In genomic region chr3:45665101-45665572, GRCh38 we compare ENCODE assay signal across 8 cellular contexts. TPM values are rescaled to one million over a fixed set of nuclear protein-coding genes. Genes with fewer than 3 reads are reported as not detected.
DNase-seq lines count a peak whose midpoint lies in the region; ATAC-seq, FAIRE-seq and TF ChIP-seq lines count a peak whose summit lies in the region.

No MANE protein-coding gene starts in this region.

- no peaks in the 10 kb centered on the region for H4K20me1 ChIP-seq in mammary epithelial cell (ENCODE audit: insufficient read depth, low read length)
- H4K20me1 ChIP-seq in HepG2 (ENCODE audit: insufficient read depth, low read length): no peaks in the 10 kb centered on the region; the same call in 1 of the 2 replicates

- DNase-seq in Daoy (ENCODE audit: low read depth): peak; percentile 46
- peak; percentile 52 for DNase-seq in LoVo (ENCODE audit: low spot score)
- DNase-seq in T-helper 2 cell: peak in 3 of 5 experiments; percentile 52 to 83 (median 56)
- peak; percentile 61 for DNase-seq in mammary epithelial cell
- peak; percentile 71 for DNase-seq in HepG2 (ENCODE audit: low spot score)
- peak; percentile 59 to 68 for DNase-seq in stimulated activated naive CD8-positive, alpha-beta T cell treated with anti-CD3 and anti-CD28 coated beads, Interleukin-15, amount 100 ng/mL, for 72 hours

- no peak for TF ChIP-seq POLR2A in HepG2 (IDR thresholded peaks at IDR 0.05; ENCODE audit: insufficient read depth in 1 of 2, low read depth in 2 of 2, low read length in 2 of 2)

- peak overlapping the region; percentile 69 for H2AFZ ChIP-seq in mammary epithelial cell (ENCODE audit: low read depth, low read length)
- H2AFZ ChIP-seq in HepG2 (ENCODE audit: low read length): no peak overlapping the region

- POLR2A ChIA-PET in HepG2 (lab: Yijun Ruan, JAX): no interaction called here

- dilution Hi-C loops in mammary epithelial cell (cut with HindIII; ENCODE audit: low sequenced_read_pairs): no loop called here

- peak overlapping the region; percentile 48 to 82 for H3K27ac Mint-ChIP-seq in stimulated activated naive CD8-positive, alpha-beta T cell treated with anti-CD3 and anti-CD28 coated beads, Interleukin-15, amount 100 ng/mL, for 72 hours

- BruUV-seq in mammary epithelial cell (replicated peaks; lab: Mats Ljungman, UMichigan) (no TSS peak), HepG2 (replicated peaks; lab: Mats Ljungman, UMichigan) (no TSS peak)

- H3K27me3 Mint-ChIP-seq in stimulated activated naive CD8-positive, alpha-beta T cell treated with anti-CD3 and anti-CD28 coated beads, Interleukin-15, amount 100 ng/mL, for 72 hours: no peaks in the 10 kb centered on the region

- in situ Hi-C loops in mammary epithelial cell (cut with MboI; ENCODE audit: low sequenced_read_pairs in 2 of 2) (loop anchor here (10.0 to 25.0 kb wide), 4 partner anchors 428 to 630 kb away; partner anchors contain the start of genes CLEC3B (in 1 of the 2) and TMEM158 (in 1 of the 2)), HepG2 (cut with HindIII; ENCODE audit: extremely low pct_ligation_motif_present, low pct_unique_long_range_greater_than_20kb) (loop anchor here (10.0 kb wide), 1 partner anchor 440 kb away; the partner anchor contains the start of gene TMEM158)

- H3K9ac ChIP-seq in mammary epithelial cell (ENCODE audit: insufficient read depth, low read length) (no peak overlapping the region), HepG2 (ENCODE audit: insufficient read depth, low read depth, low read length) (no peak overlapping the region)

- H3K9me3 ChIP-seq in mammary epithelial cell (replicated peaks; ENCODE audit: insufficient read depth, low read length) (no peaks in the 10 kb centered on the region), HepG2 (ENCODE audit: low read length) (no peaks in the 10 kb centered on the region)

- FAIRE-seq in HepG2 (lab: Jason Lieb, UNC): peak; percentile 69

- H3K4me2 ChIP-seq in mammary epithelial cell (ENCODE audit: insufficient read depth, low read depth, low read length) (peak overlapping the region; percentile 78), HepG2 (ENCODE audit: low read depth, low read length) (no peak overlapping the region)

- 0 out of 2 replicates have a peak, but pooled peaks have one; percentile 32 for TF ChIP-seq RAD21 in HepG2 (CRISPR knock-in tag; IDR thresholded peaks at IDR 0.05)

- CTCF ChIA-PET in mammary epithelial cell (lab: Charles Lee; ENCODE audit: low non-redundant PET) (interaction anchor here (0.6 kb wide), 1 partner anchor 422 kb away, joined by 4 read pairs; no protein-coding TSS in a partner anchor), HepG2 (lab: Yijun Ruan, JAX; ENCODE audit: low intra/inter-chr PET ratio, low total read pairs) (interaction anchor here (0.6 to 1.8 kb wide), 5 partner anchors 8 to 441 kb away, joined by 3 to 13 read pairs (median 3); partner anchors contain the start of gene SACM1L)

- H3K4me3 ChIP-seq in mammary epithelial cell (replicated peaks in 1 of 3; ENCODE audit: insufficient read depth in 1 of 3, low read depth in 2 of 3, low read length in 3 of 3) (peak overlapping the region in 2 of 3 experiments; percentile 36 to 38), HepG2 (replicated peaks in 1 of 3; ENCODE audit: insufficient read depth in 1 of 3, low read depth in 2 of 3, low read length in 3 of 3) (no peak overlapping the region)

- ATAC-seq in HepG2: peak; percentile 78
- ATAC-seq in stimulated activated naive CD8-positive, alpha-beta T cell treated with anti-CD3 and anti-CD28 coated beads, Interleukin-15, amount 100 ng/mL, for 72 hours: peak; percentile 35
- no peak for ATAC-seq in GM19395 (IDR thresholded peaks at IDR 0.05; ENCODE audit: unreplicated experiment)
- no peak for ATAC-seq in activated CD4-positive, CD25-positive, alpha-beta regulatory T cell treated with anti-CD3 and anti-CD28 coated beads, Interleukin-2, amount 50 U/mL, for 24 hours

- no peak for TF ChIP-seq EP300 in HepG2 (IDR thresholded peaks at IDR 0.05; ENCODE audit: low read depth in 2 of 2, low read length in 2 of 2)
- TF ChIP-seq EP300 in HepG2 (CRISPR knock-in tag; IDR thresholded peaks at IDR 0.05; ENCODE audit: borderline replicate concordance): no peak

- H3K27ac ChIP-seq in mammary epithelial cell (ENCODE audit: insufficient read depth, low read depth, low read length): no peak overlapping the region
- H3K27ac ChIP-seq in HepG2 (ENCODE audit: extremely low read length, insufficient read depth, low read length): no peak overlapping the region

- WGBS in mammary epithelial cell (ENCODE audit: low coverage, missing lambda C conversion rate): 53% methylated on average over 9 of the region's 9 CpGs
- WGBS in HepG2 (ENCODE audit: low lambda C conversion rate): 89% methylated on average over 9 of the region's 9 CpGs

- H3K36me3 ChIP-seq in mammary epithelial cell (ENCODE audit: insufficient read depth, low read length): no peaks in the 10 kb centered on the region
- H3K36me3 ChIP-seq in HepG2 (replicated peaks in 1 of 2; ENCODE audit: control insufficient read depth in 1 of 2, insufficient read depth in 2 of 2, low read length in 2 of 2): peaks cover 12 to 39% of the 10 kb centered on the region in 2 experiments

- H3K4me1 ChIP-seq in mammary epithelial cell (ENCODE audit: insufficient read depth, low read length) (peaks cover 37% of the 10 kb centered on the region), HepG2 (ENCODE audit: insufficient read depth, low read length) (peaks cover 20% of the 10 kb centered on the region)

- H3K9me3 Mint-ChIP-seq in stimulated activated naive CD8-positive, alpha-beta T cell treated with anti-CD3 and anti-CD28 coated beads, Interleukin-15, amount 100 ng/mL, for 72 hours: no peaks in the 10 kb centered on the region

- H3K79me2 ChIP-seq in mammary epithelial cell (ENCODE audit: insufficient read depth, low read length) (peaks cover 18% of the 10 kb centered on the region), HepG2 (ENCODE audit: insufficient read depth, low read length) (no peaks in the 10 kb centered on the region)

- H3K4me1 Mint-ChIP-seq in stimulated activated naive CD8-positive, alpha-beta T cell treated with anti-CD3 and anti-CD28 coated beads, Interleukin-15, amount 100 ng/mL, for 72 hours: peaks cover 55% of the 10 kb centered on the region

- no peaks in the 10 kb centered on the region for H3K27me3 ChIP-seq in mammary epithelial cell (ENCODE audit: insufficient read depth, low read length)
- H3K27me3 ChIP-seq in HepG2 (ENCODE audit: control insufficient read depth in 1 of 2, insufficient read depth in 2 of 2, low read length in 2 of 2): no peaks in the 10 kb centered on the region

- peak; percentile 76 to 82 for TF ChIP-seq CTCF in mammary epithelial cell (conservative IDR thresholded peaks at IDR 0.05 in 1 of 2, IDR thresholded peaks at IDR 0.05 in 1 of 2; ENCODE audit: extremely low read depth in 1 of 2, insufficient read depth in 1 of 2, low read depth in 1 of 2, low read length in 2 of 2)
- peak; percentile 69 for TF ChIP-seq CTCF in HepG2 (CRISPR knock-in tag; IDR thresholded peaks at IDR 0.05)

- peak overlapping the region; percentile 82 to 85 for H3K4me3 Mint-ChIP-seq in stimulated activated naive CD8-positive, alpha-beta T cell treated with anti-CD3 and anti-CD28 coated beads, Interleukin-15, amount 100 ng/mL, for 72 hours

- intact Hi-C loops in mammary epithelial cell (cut with micrococcal nuclease): loop anchor here (5.0 kb wide), 2 partner anchors 167 to 412 kb away; no protein-coding TSS in a partner anchor
- intact Hi-C loops in HepG2 (cut with micrococcal nuclease; ENCODE audit: unreplicated experiment): loop anchor here (2.0 kb wide), 1 partner anchor 154 kb away; no protein-coding TSS in a partner anchor

TF ChIP-seq in HepG2, 621 proteins besides CTCF, POLR2A, EP300 and RAD21 (continues in another document):
- TF ChIP-seq ZNF264 (CRISPR knock-in tag; IDR thresholded peaks at IDR 0.05): no peak

RNA-seq across cellular contexts. Expression of gene SACM1L, which starts 24.1 kb away (rescaled TPM):
- 15.3 and 15.7 TPM in 2 replicates for total RNA-seq in Daoy (2014; rRNA removed; shearing (Covaris generic))
- total RNA-seq in mammary epithelial cell: 10 to 100 TPM; 27.8 to 39.3 TPM
- polyA plus RNA-seq in mammary epithelial cell: 11.5 TPM
- 50.4 TPM for polyA minus RNA-seq in mammary epithelial cell
- 27.8 and 37.4 TPM in 2 replicates for total RNA-seq in HepG2 (2016; rRNA removed; fragmentation: Illumina TruSeq; extraction: Trizol)
- total RNA-seq in HepG2 (2016; cell fraction: cytosol; rRNA removed; fragmentation: Illumina TruSeq; extraction: Trizol; ENCODE audit: low read depth): 4.8 and 5.9 TPM in 2 replicates
- 27.1 and 39.1 TPM in 2 replicates for total RNA-seq in HepG2 (2016; cell fraction: insoluble cytoplasmic fraction; rRNA removed; fragmentation: Illumina TruSeq; extraction: Trizol)
- total RNA-seq in HepG2 (2016; cell fraction: membrane; rRNA removed; fragmentation: Illumina TruSeq; extraction: Trizol): 9.6 and 11.6 TPM in 2 replicates
- total RNA-seq in HepG2 (2016; cell fraction: nucleus; rRNA removed; fragmentation: Illumina TruSeq; extraction: Trizol): 42.5 and 44.3 TPM in 2 replicates
- polyA plus RNA-seq in HepG2 (2011; rRNA removed): 12.0 and 15.1 TPM in 2 replicates
- polyA plus RNA-seq in HepG2 (2011; cell fraction: cytosol; rRNA removed): 3.8 and 6.6 TPM in 2 replicates
- 12.4 and 14.3 TPM in 2 replicates for polyA plus RNA-seq in HepG2 (2011; cell fraction: nucleus; rRNA removed)
- polyA plus RNA-seq in HepG2 (2012): 16.5 and 20.6 TPM in 2 replicates
- 1.5 and 1.7 TPM in 2 replicates for polyA plus RNA-seq in HepG2 (2016; cell fraction: cytosol; fragmentation: Illumina TruSeq; extraction: Trizol; ENCODE audit: low read depth)
- 32.9 and 37.8 TPM in 2 replicates for polyA plus RNA-seq in HepG2 (2016; cell fraction: insoluble cytoplasmic fraction; fragmentation: Illumina TruSeq; extraction: Trizol; ENCODE audit: low read depth)
- polyA plus RNA-seq in HepG2 (2016; cell fraction: membrane; fragmentation: Illumina TruSeq; extraction: Trizol; ENCODE audit: low read depth): 4.5 and 5.1 TPM in 2 replicates
- 52.6 and 65.8 TPM in 2 replicates for polyA plus RNA-seq in HepG2 (2016; cell fraction: nucleus; fragmentation: Illumina TruSeq; extraction: Trizol; ENCODE audit: insufficient read depth, low read depth)
- polyA minus RNA-seq in HepG2 (2011; rRNA and poly(A)+ RNA removed; ENCODE audit: low replicate concordance): 11.2 and 34.4 TPM in 2 replicates
- 13.3 and 19.4 TPM in 2 replicates for polyA minus RNA-seq in HepG2 (2011; cell fraction: cytosol; rRNA and poly(A)+ RNA removed)
- polyA minus RNA-seq in HepG2 (2011; cell fraction: nucleus; rRNA and poly(A)+ RNA removed): 57.6 and 62.6 TPM in 2 replicates

Comparison
In these comparisons a context has a peak if more than half of its experiments do, and no peak if none do; other contexts are left out.
1. H3K4me3 ChIP-seq: peak in mammary epithelial cell (2 of 3); none in HepG2 (0 of 3).
2. ATAC-seq: peak in HepG2 (single experiment) and stimulated activated naive CD8-positive, alpha-beta T cell treated with anti-CD3 and anti-CD28 coated beads, Interleukin-15, amount 100 ng/mL, for 72 hours (single experiment); none in GM19395 (single experiment) and activated CD4-positive, CD25-positive, alpha-beta regulatory T cell treated with anti-CD3 and anti-CD28 coated beads, Interleukin-2, amount 50 U/mL, for 24 hours (0 of 2).
3. Peak in every context shown above with its lines, with median percentiles within 50 percentile points of each other: DNase-seq.